In the genomic region with DNA sequence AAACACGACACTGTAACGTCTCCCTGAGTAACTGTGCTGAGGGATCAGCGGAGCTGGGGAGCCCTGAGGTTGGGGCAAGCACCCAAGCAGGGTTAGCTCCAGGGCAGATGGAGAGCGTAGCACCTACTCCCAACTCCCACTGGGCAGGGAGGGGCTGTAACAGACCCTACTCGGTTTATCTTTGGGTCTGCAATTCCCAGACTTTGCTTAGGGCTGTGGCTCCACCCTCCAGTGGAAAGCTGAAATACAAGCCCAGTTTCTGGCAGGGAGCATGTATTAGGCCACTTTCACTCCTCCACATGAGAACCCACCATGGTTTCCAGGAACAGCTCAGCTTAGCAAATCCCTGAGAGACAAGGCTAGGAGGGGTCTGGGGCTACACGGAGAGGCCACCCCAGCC, we compare ENCODE assay signal across 19 cellular contexts. TPM values are rescaled to one million over a fixed set of nuclear protein-coding genes. Genes with fewer than 3 reads are reported as not detected.
DNase-seq lines count a peak whose midpoint lies in the region; ATAC-seq and TF ChIP-seq lines count a peak whose summit lies in the region.
"Had no signal": no experiment of that assay in that cellular context is flagged by ENCODE, and none has a peak within 500 bp of the region (broad histone marks: within the 10 kb centered on the region; RNA-seq: fewer than 3 reads in every experiment).

No MANE protein-coding gene starts in this region.

- no peak overlapping the region for H3K4me2 ChIP-seq in GM23338

- no peaks in the 10 kb centered on the region for H3F3A ChIP-seq in GM23338 (replicated peaks; ENCODE audit: low read depth)

- no peaks in the 10 kb centered on the region for H3K9me2 ChIP-seq in GM23338 (ENCODE audit: insufficient read depth)

- DNase-seq in GM23338 (ENCODE audit: low spot score) (peak; percentile 15), coronary artery (ENCODE audit: low spot score) (no peak), left kidney (ENCODE audit: low read depth, low spot score) (peak; percentile 51), GOT3 (lab: John Stamatoyannopoulos, UW) (no peak), cortex of kidney (lab: John Stamatoyannopoulos, UW) (no peak), NCI-H2196 treated with DMSO at 0.1 percent for 48 hours (lab: John Stamatoyannopoulos, UW; ENCODE audit: unreplicated experiment) (no peak)
- DNase-seq: activated CD4-positive, alpha-beta T cell treated with anti-CD3 and anti-CD28 coated beads, Interleukin-2, amount 50 U/mL, for 48 hours; activated T-cell treated with anti-CD3 and anti-CD28 coated beads, Interleukin-2, amount 50 U/mL, for 48 hours; foreskin fibroblast; NCI-H187 treated with DMSO at 0.1 percent for 48 hours; NCI-H510A; stimulated activated naive CD8-positive, alpha-beta T cell treated with anti-CD3 and anti-CD28 coated beads, Interleukin-15, Interleukin-2, amounts not matched to agents 100 U/mL and 50 U/mL, for 24 hours had no signal

- no peaks in the 10 kb centered on the region for H3K36me3 Mint-ChIP-seq in GM23338 (ENCODE audit: low read depth)
- H3K36me3 Mint-ChIP-seq: activated naive CD4-positive, alpha-beta T cell treated with anti-CD3 and anti-CD28 coated beads, Interleukin-2, amount 50 U/mL, for 72 hours; memory B cell had no signal

- H3K4me3 Mint-ChIP-seq in GM23338, result no peak overlapping the region
- H3K4me3 Mint-ChIP-seq: memory B cell had no signal

- H3K4me1 ChIP-seq in GM23338 (ENCODE audit: insufficient read depth) (no peaks in the 10 kb centered on the region), skeletal muscle tissue (ENCODE audit: control insufficient read depth in 3 of 3, insufficient read depth in 3 of 3, low read length in 3 of 3) (peaks cover 7 to 31% (median 12%) of the 10 kb centered on the region in 3 donors)

- no peaks in the 10 kb centered on the region for H3K9me3 ChIP-seq in skeletal muscle tissue (ENCODE audit: control insufficient read depth in 3 of 3, low read length in 3 of 3)
- H3K9me3 ChIP-seq: MG63, neutrophil had no signal

- no peaks in the 10 kb centered on the region for H3K9me3 Mint-ChIP-seq in GM23338
- H3K9me3 Mint-ChIP-seq: activated naive CD4-positive, alpha-beta T cell treated with anti-CD3 and anti-CD28 coated beads, Interleukin-2, amount 50 U/mL, for 72 hours; memory B cell had no signal

- peaks cover 2% of the 10 kb centered on the region for H3K27me3 Mint-ChIP-seq in GM23338 (ENCODE audit: insufficient read depth, low read depth, poor library complexity)

- H3K27ac ChIP-seq in GM23338 (ENCODE audit: low read depth) (no peak overlapping the region), coronary artery (peak overlapping the region; percentile 12 to 68), skeletal muscle tissue (ENCODE audit: low read depth, low read length) (peak overlapping the region; percentile 34)
- H3K27ac ChIP-seq: neutrophil had no signal

- no peaks in the 10 kb centered on the region for H3K79me2 ChIP-seq in GM23338 (replicated peaks; ENCODE audit: insufficient read depth)

- no peaks in the 10 kb centered on the region for H4K20me1 ChIP-seq in GM23338 (replicated peaks; ENCODE audit: insufficient read depth)

- TF ChIP-seq CTCF in GM23338 (conservative IDR thresholded peaks at IDR 0.05; ENCODE audit: low read depth in 2 of 2) (peak in 1 of 2 experiments; percentile 59; a peak in 2 of 4 replicates), coronary artery (IDR thresholded peaks at IDR 0.05) (no peak)

- H3K27me3 ChIP-seq in GM23338 (ENCODE audit: insufficient read depth) (no peaks in the 10 kb centered on the region), skeletal muscle tissue (ENCODE audit: control insufficient read depth in 3 of 3, insufficient read depth in 3 of 3, low read length in 3 of 3) (peaks cover 0 to 19% (median 12%) of the 10 kb centered on the region in 3 donors)
- H3K27me3 ChIP-seq: MG63, neutrophil had no signal

- H3K36me3 ChIP-seq in GM23338 (ENCODE audit: insufficient read depth) (no peaks in the 10 kb centered on the region), skeletal muscle tissue (ENCODE audit: control insufficient read depth in 3 of 3, insufficient read depth in 3 of 3, low read length in 3 of 3) (no peaks in the 10 kb centered on the region)
- H3K36me3 ChIP-seq: MG63, neutrophil had no signal

- no peak overlapping the region for H3K9ac ChIP-seq in skeletal muscle tissue (ENCODE audit: low read depth in 1 of 3, low read length in 3 of 3)

- ATAC-seq in GM23338, result peak; percentile 81
- ATAC-seq in GM19035 (IDR thresholded peaks at IDR 0.05; ENCODE audit: unreplicated experiment), result no peak
- ATAC-seq: activated naive CD4-positive, alpha-beta T cell treated with anti-CD3 and anti-CD28 coated beads, Interleukin-2, amount 50 U/mL, for 72 hours; Panc1; stimulated activated naive CD8-positive, alpha-beta T cell treated with anti-CD3 and anti-CD28 coated beads, Interleukin-15, Interleukin-2, amounts not matched to agents 100 U/mL and 50 U/mL, for 24 hours had no signal

- H2AFZ ChIP-seq in GM23338, result 0 out of 2 replicates have a peak overlapping the region, but pooled peaks have one; percentile 43

- no peak overlapping the region for H3K4me3 ChIP-seq in GM23338
- no peak overlapping the region for H3K4me3 ChIP-seq in coronary artery
- H3K4me3 ChIP-seq in skeletal muscle tissue (ENCODE audit: low read length in 3 of 3), result no peak overlapping the region
- H3K4me3 ChIP-seq: MG63 had no signal

- no peaks in the 10 kb centered on the region for H3K4me1 Mint-ChIP-seq in GM23338
- H3K4me1 Mint-ChIP-seq: memory B cell had no signal

- H3K27ac Mint-ChIP-seq in GM23338, result no peak overlapping the region
- H3K27ac Mint-ChIP-seq: memory B cell had no signal

TF ChIP-seq in GM23338, 12 proteins besides CTCF, POLR2A, EP300 and RAD21:
- TF ChIP-seq EZH2 (IDR thresholded peaks at IDR 0.05; ENCODE audit: low read depth, unreplicated experiment), result no peak
- no peak for TF ChIP-seq ZNF331 (CRISPR knock-in tag; IDR thresholded peaks at IDR 0.05; ENCODE audit: low read depth)
- no peak for TF ChIP-seq EZH2phosphoT487 (IDR thresholded peaks at IDR 0.05; ENCODE audit: unreplicated experiment)
- no peak for TF ChIP-seq ZNF114 (CRISPR knock-in tag; IDR thresholded peaks at IDR 0.05)

RNA-seq across cellular contexts. Expression of a gene that starts 17.3 kb away (rescaled TPM):
- total RNA-seq in GM23338 (2014; rRNA removed; shearing (Covaris generic)), result 35.0 and 42.1 TPM in 2 replicates
- polyA plus RNA-seq in GM23338 (2016; fragmentation: Nextera tagmentation; extraction: Ambion mirVana), result 10.0 and 10.9 TPM in 2 replicates
- total RNA-seq in skeletal muscle tissue, result 5.7 TPM

Comparison
In these comparisons a context has a peak if more than half of its experiments do, and no peak if none do; other contexts are left out.
1. DNase-seq: peak in GM23338 (single experiment) and left kidney (single experiment); none in coronary artery (single experiment), GOT3 (single experiment), cortex of kidney (single experiment) and NCI-H2196 treated with DMSO at 0.1 percent for 48 hours (single experiment).